Comparison of ENCODE assay signal across 17 cellular contexts in genomic region chr2:9975328-9975727, GRCh38. TPM values are rescaled to one million over a fixed set of nuclear protein-coding genes. Genes with fewer than 3 reads are reported as not detected.
DNase-seq lines count a peak whose midpoint lies in the region; ATAC-seq, FAIRE-seq and TF ChIP-seq lines count a peak whose summit lies in the region.
"Had no signal": no experiment of that assay in that cellular context is flagged by ENCODE, and none has a peak within 500 bp of the region (broad histone marks: within the 10 kb centered on the region; RNA-seq: fewer than 3 reads in every experiment).

No MANE protein-coding gene starts in this region.

- WGBS in A549 (ENCODE audit: missing lambda C conversion rate): 16% methylated on average over 10 of the region's 10 CpGs

- H3K9me3 ChIP-seq in A549: no peaks in the 10 kb centered on the region
- no peaks in the 10 kb centered on the region for H3K9me3 ChIP-seq in MG63
- H3K9me3 ChIP-seq in mucosa of descending colon: no peaks in the 10 kb centered on the region
- H3K9me3 ChIP-seq: right atrium auricular region, tibial artery had no signal

- DNase-seq in A549 (ENCODE audit: low read depth in 1 of 2, low spot score in 1 of 2): peak in 1 of 2 experiments; percentile 68
- peak; percentile 82 for DNase-seq in MG63
- peak; percentile 72 for DNase-seq in choroid plexus epithelial cell (ENCODE audit: low read depth)
- no peak for DNase-seq in mucosa of descending colon
- no peak for DNase-seq in foreskin keratinocyte
- DNase-seq in NCI-H526 treated with DMSO at 0.1 percent for 48 hours (lab: John Stamatoyannopoulos, UW): no peak
- DNase-seq in globus pallidus (ENCODE audit: low spot score): no peak
- no peak for DNase-seq in NCI-H2196 treated with DMSO at 0.1 percent for 48 hours (lab: John Stamatoyannopoulos, UW; ENCODE audit: unreplicated experiment)
- DNase-seq: activated CD4-positive, CD25-positive, alpha-beta regulatory T cell treated with anti-CD3 and anti-CD28 coated beads, Interleukin-2, amount 50 U/mL, for 72 hours; activated CD8-positive, alpha-beta memory T cell treated with anti-CD3 and anti-CD28 coated beads, Interleukin-2, amount 50 U/mL, for 4 hours; activated naive CD4-positive, alpha-beta T cell; H9; Right ventricle myocardium superior; T-helper 2 cell had no signal

- peak in 1 of 2 experiments; percentile 76; a peak in 3 of 6 replicates for ATAC-seq in A549
- ATAC-seq in mucosa of descending colon: peak; percentile 51
- ATAC-seq in foreskin keratinocyte: no peak

- peak overlapping the region; percentile 60 for H3K4me2 ChIP-seq in A549

- H3K36me3 ChIP-seq in MG63 (no peaks in the 10 kb centered on the region), mucosa of descending colon (ENCODE audit: low read depth) (no peaks in the 10 kb centered on the region)
- H3K36me3 ChIP-seq: right atrium auricular region, tibial artery had no signal

- no peaks in the 10 kb centered on the region for H3K27me3 ChIP-seq in MG63
- H3K27me3 ChIP-seq in foreskin keratinocyte: no peaks in the 10 kb centered on the region
- H3K27me3 ChIP-seq: right atrium auricular region, tibial artery had no signal

- TF ChIP-seq CTCF in A549 (IDR thresholded peaks at IDR 0.05): no peak
- no peak for TF ChIP-seq CTCF in choroid plexus epithelial cell (conservative IDR thresholded peaks at IDR 0.05; ENCODE audit: low read depth, low read length)
- TF ChIP-seq CTCF in mucosa of descending colon (IDR thresholded peaks at IDR 0.05): no peak
- no peak for TF ChIP-seq CTCF in foreskin keratinocyte (conservative IDR thresholded peaks at IDR 0.05)

- no peak for FAIRE-seq in A549 (lab: Jason Lieb, UNC)
- FAIRE-seq: frontal cortex had no signal

- peaks cover 25% of the 10 kb centered on the region for H3K4me1 ChIP-seq in A549
- no peaks in the 10 kb centered on the region for H3K4me1 ChIP-seq in mucosa of descending colon (ENCODE audit: low read depth)
- peaks cover 5% of the 10 kb centered on the region for H3K4me1 ChIP-seq in foreskin keratinocyte

- H3K4me3 ChIP-seq in A549: no peak overlapping the region
- no peak overlapping the region for H3K4me3 ChIP-seq in MG63
- no peak overlapping the region for H3K4me3 ChIP-seq in choroid plexus epithelial cell (ENCODE audit: low read depth, low read length)
- no peak overlapping the region for H3K4me3 ChIP-seq in mucosa of descending colon
- H3K4me3 ChIP-seq: right atrium auricular region, tibial artery had no signal

- no peak for TF ChIP-seq EP300 in A549 (IDR thresholded peaks at IDR 0.05)

- POLR2A ChIA-PET in A549 (lab: Yijun Ruan, JAX): no interaction called here

- H3K27ac ChIP-seq in A549 (peak overlapping the region in 1 of 2 experiments; percentile 48; a peak in 2 of 6 replicates), foreskin keratinocyte (no peak overlapping the region)

- CTCF ChIA-PET in A549 (lab: Yijun Ruan, JAX): interaction anchor here (0.7 to 4.0 kb wide), 4 partner anchors 10 to 176 kb away, joined by 3 to 39 read pairs (median 5); no protein-coding TSS in a partner anchor

- intact Hi-C loops in mucosa of descending colon (cut with DNase I, micrococcal nuclease): no loop called here

- no peak for TF ChIP-seq POLR2A in A549 (IDR thresholded peaks at IDR 0.05; ENCODE audit: low read length)

- TF ChIP-seq RAD21 in A549 (conservative IDR thresholded peaks at IDR 0.05 in 1 of 2, IDR thresholded peaks at IDR 0.05 in 1 of 2): no peak

TF ChIP-seq in A549, 52 proteins besides CTCF, POLR2A, EP300 and RAD21:
- TF ChIP-seq, protein P1, sequence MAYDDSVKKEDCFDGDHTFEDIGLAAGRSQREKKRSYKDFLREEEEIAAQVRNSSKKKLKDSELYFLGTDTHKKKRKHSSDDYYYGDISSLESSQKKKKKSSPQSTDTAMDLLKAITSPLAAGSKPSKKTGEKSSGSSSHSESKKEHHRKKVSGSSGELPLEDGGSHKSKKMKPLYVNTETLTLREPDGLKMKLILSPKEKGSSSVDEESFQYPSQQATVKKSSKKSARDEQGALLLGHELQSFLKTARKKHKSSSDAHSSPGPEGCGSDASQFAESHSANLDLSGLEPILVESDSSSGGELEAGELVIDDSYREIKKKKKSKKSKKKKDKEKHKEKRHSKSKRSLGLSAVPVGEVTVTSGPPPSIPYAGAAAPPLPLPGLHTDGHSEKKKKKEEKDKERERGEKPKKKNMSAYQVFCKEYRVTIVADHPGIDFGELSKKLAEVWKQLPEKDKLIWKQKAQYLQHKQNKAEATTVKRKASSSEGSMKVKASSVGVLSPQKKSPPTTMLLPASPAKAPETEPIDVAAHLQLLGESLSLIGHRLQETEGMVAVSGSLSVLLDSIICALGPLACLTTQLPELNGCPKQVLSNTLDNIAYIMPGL (CRISPR knock-in tag; IDR thresholded peaks at IDR 0.05; ENCODE audit: borderline replicate concordance): no peak
- TF ChIP-seq TFCP2L1 (CRISPR knock-in tag; IDR thresholded peaks at IDR 0.05) (no peak), CHD4 (IDR thresholded peaks at IDR 0.05; ENCODE audit: borderline replicate concordance) (no peak), ELK1 (IDR thresholded peaks at IDR 0.05; ENCODE audit: low read depth, low read length) (no peak), FOSB (CRISPR knock-in tag; IDR thresholded peaks at IDR 0.05) (no peak), FOSL2 (IDR thresholded peaks at IDR 0.05) (no peak), FOSL2 (CRISPR knock-in tag; IDR thresholded peaks at IDR 0.05) (peak; percentile 40; the same call in 1 of the 2 replicates), ZSCAN20 (CRISPR knock-in tag; IDR thresholded peaks at IDR 0.05) (no peak)

RNA-seq across cellular contexts. Expression of gene GRHL1, which starts 23.8 kb away (rescaled TPM):
- polyA plus RNA-seq in A549 (2011; rRNA removed): 1.2 and 1.7 TPM in 2 replicates
- polyA plus RNA-seq in A549 (2012; cell fraction: cytosol; rRNA removed): 0.93 and 0.98 TPM in 2 replicates
- 1.4 and 1.5 TPM in 2 replicates for polyA plus RNA-seq in A549 (2012; cell fraction: nucleus; rRNA removed)
- 0.59 to 0.84 TPM (median 0.68 TPM) in 3 replicates for polyA plus RNA-seq in A549 (2017; fragmentation: RNase III; extraction: RNeasy Plus Mini Kit Qiagen cat#74134 plus additional on column Dnase treatment)
- polyA minus RNA-seq in A549 (2011; rRNA and poly(A)+ RNA removed): 0.92 and 3.4 TPM in 2 replicates
- total RNA-seq in MG63 (2014; rRNA removed; shearing (Covaris generic); ENCODE audit: low replicate concordance): 0.46 TPM in 1 of 2 replicates, not detected in the other
- total RNA-seq in mucosa of descending colon: 1 to 10 TPM in 2 of 3 donors, under 1 TPM in 1; 0.41 to 2.0 (median 1.9) TPM
- total RNA-seq in foreskin keratinocyte: 0.92 and 1.2 TPM in 2 replicates
- 0.35 and 0.41 TPM in 2 replicates for polyA plus RNA-seq in foreskin keratinocyte

Comparison
In these comparisons a context has a peak if more than half of its experiments do, and no peak if none do; other contexts are left out.
1. DNase-seq: peak in MG63 (single experiment) and choroid plexus epithelial cell (single experiment); none in mucosa of descending colon (0 of 3), foreskin keratinocyte (0 of 2), NCI-H526 treated with DMSO at 0.1 percent for 48 hours (single experiment), globus pallidus (single experiment) and NCI-H2196 treated with DMSO at 0.1 percent for 48 hours (single experiment).